Comparison of ENCODE assay signal across 24 cellular contexts in genomic region chr14:33902363-33902762, GRCh38. TPM values are rescaled to one million over a fixed set of nuclear protein-coding genes. Genes with fewer than 3 reads are reported as not detected.
"Had no signal": no experiment of that assay in that cellular context is flagged by ENCODE, and none has a peak within 500 bp of the region (broad histone marks: within the 10 kb centered on the region; RNA-seq: fewer than 3 reads in every experiment).

No MANE protein-coding gene starts in this region.

- H3K4me3 Mint-ChIP-seq: immature natural killer cell, mesothelial cell of epicardium, naive B cell had no signal

- ATAC-seq: foreskin keratinocyte, gastroesophageal sphincter, left colon, left lobe of liver, lower lobe of right lung, mucosa of descending colon had no signal

- H3K4me1 ChIP-seq: foreskin keratinocyte, gastroesophageal sphincter, lower lobe of right lung had no signal

- H3K36me3 ChIP-seq: esophagus muscularis mucosa, gastroesophageal sphincter, heart left ventricle, left ventricle myocardium inferior, lower lobe of right lung had no signal

- H3K36me3 Mint-ChIP-seq: immature natural killer cell, mesothelial cell of epicardium, naive B cell had no signal

- H3K9me3 ChIP-seq: esophagus muscularis mucosa, gastroesophageal sphincter, heart left ventricle, left ventricle myocardium inferior, lower lobe of right lung, mucosa of descending colon had no signal

- H3K4me2 ChIP-seq: hepatocyte had no signal

- H3K9me3 Mint-ChIP-seq: mesothelial cell of epicardium had no signal

- DNase-seq: dermis blood vessel endothelial cell; dorsolateral prefrontal cortex; effector CD4-positive, alpha-beta T cell; effector memory CD4-positive, alpha-beta T cell; foreskin keratinocyte; hypothalamus; immature natural killer cell; islet precursor cell; kidney; kidney glomerular epithelial cell; left colon; left ventricle myocardium inferior; lower lobe of right lung; mesenchymal stem cell; mucosa of descending colon; naive B cell had no signal

- H3K4me3 ChIP-seq: coronary artery, dorsolateral prefrontal cortex, esophagus muscularis mucosa, gastroesophageal sphincter, heart left ventricle, hepatocyte, left ventricle myocardium inferior, lower lobe of right lung, mucosa of descending colon had no signal

- H3K4me1 Mint-ChIP-seq: immature natural killer cell, mesothelial cell of epicardium, naive B cell had no signal

- H3K27ac Mint-ChIP-seq: immature natural killer cell, mesothelial cell of epicardium, naive B cell had no signal

- H3K27me3 ChIP-seq: dorsolateral prefrontal cortex, esophagus muscularis mucosa, gastroesophageal sphincter, heart left ventricle, hepatocyte had no signal

- H3K27ac ChIP-seq: coronary artery, dorsolateral prefrontal cortex, esophagus muscularis mucosa, foreskin keratinocyte, gastroesophageal sphincter, heart left ventricle, hepatocyte, left ventricle myocardium inferior, lower lobe of right lung had no signal

- H2AFZ ChIP-seq: hepatocyte had no signal

RNA-seq across cellular contexts. Expression of gene EGLN3, which starts 48.5 kb away (rescaled TPM):
- polyA plus RNA-seq: endothelial cell of umbilical vein had no signal
